34 cellular contexts compared by ENCODE assay signal in genomic region chr1:191895049-191895448, GRCh38.
"Had no signal": no experiment of that assay in that cellular context is flagged by ENCODE, and none has a peak within 500 bp of the region (broad histone marks: within the 10 kb centered on the region; RNA-seq: fewer than 3 reads in every experiment).

No MANE protein-coding gene starts in this region.

- FAIRE-seq: colon had no signal

- H3K27me3 Mint-ChIP-seq: activated B cell treated with CpG ODN at 0.5 μM for 24 hours; activated CD8-positive, alpha-beta T cell treated with anti-CD3 and anti-CD28 coated beads for 36 hours; activated naive CD4-positive, alpha-beta T cell treated with anti-CD3 and anti-CD28 coated beads, Interleukin-2, amount 50 U/mL, for 24 hours; activated naive CD8-positive, alpha-beta T cell treated with anti-CD3 and anti-CD28 coated beads for 36 hours; activated naive CD8-positive, alpha-beta T cell treated with anti-CD3 and anti-CD28 coated beads, Interleukin-2, amount 50 U/mL, for 24 hours; activated T-helper 17 cell treated with anti-CD3 and anti-CD28 coated beads, Interleukin-2, amount 50 U/mL, for 72 hours; effector memory CD8-positive, alpha-beta T cell; T-helper 17 cell had no signal

- H3K9me3 Mint-ChIP-seq: activated B cell treated with CpG ODN at 0.5 μM for 24 hours; activated CD8-positive, alpha-beta T cell treated with anti-CD3 and anti-CD28 coated beads for 36 hours; activated naive CD4-positive, alpha-beta T cell treated with anti-CD3 and anti-CD28 coated beads for 36 hours; activated naive CD8-positive, alpha-beta T cell treated with anti-CD3 and anti-CD28 coated beads for 36 hours; activated naive CD8-positive, alpha-beta T cell treated with anti-CD3 and anti-CD28 coated beads, Interleukin-2, amount 50 U/mL, for 24 hours; activated T-helper 17 cell treated with anti-CD3 and anti-CD28 coated beads, Interleukin-2, amount 50 U/mL, for 72 hours; T-helper 2 cell treated with Interferon-gamma antibody and Interleukin-4, amounts not matched to agents 5 μg/mL and 100 μg/mL, for 36 hours had no signal

- ATAC-seq: activated CD4-positive, CD25-positive, alpha-beta regulatory T cell treated with anti-CD3 and anti-CD28 coated beads, Interleukin-2, amount 50 U/mL, for 24 hours; activated CD8-positive, alpha-beta T cell treated with anti-CD3 and anti-CD28 coated beads for 36 hours; activated naive CD8-positive, alpha-beta T cell treated with anti-CD3 and anti-CD28 coated beads, Interleukin-2, amount 50 U/mL, for 24 hours; activated T-cell treated with anti-CD3 and anti-CD28 coated beads, Interleukin-2, amount 50 U/mL, for 4 hours; activated T-helper 17 cell treated with anti-CD3 and anti-CD28 coated beads, Interleukin-2, amount 50 U/mL, for 72 hours; effector memory CD8-positive, alpha-beta T cell; foreskin keratinocyte; gastrocnemius medialis; heart left ventricle; T-helper 17 cell had no signal

- H3K36me3 Mint-ChIP-seq: activated naive CD4-positive, alpha-beta T cell treated with anti-CD3 and anti-CD28 coated beads, Interleukin-2, amount 50 U/mL, for 24 hours; activated naive CD8-positive, alpha-beta T cell treated with anti-CD3 and anti-CD28 coated beads for 36 hours; brain had no signal

- DNase-seq: activated B cell treated with CpG ODN at 0.5 μM for 24 hours; activated CD4-positive, alpha-beta T cell treated with anti-CD3 and anti-CD28 coated beads for 48 hours; activated CD4-positive, alpha-beta T cell treated with anti-CD3 and anti-CD28 coated beads, Interleukin-2, amount 50 U/mL, for 1 hour; activated CD4-positive, alpha-beta T cell treated with anti-CD3 and anti-CD28 coated beads, Interleukin-2, amount 50 U/mL, for 48 hours; activated CD8-positive, alpha-beta memory T cell treated with anti-CD3 and anti-CD28 coated beads for 24 hours; activated CD8-positive, alpha-beta T cell treated with anti-CD3 and anti-CD28 coated beads for 36 hours; activated effector memory CD4-positive, alpha-beta T cell treated with Interleukin-2 at 50 U/mL for 16 hours; activated naive CD4-positive, alpha-beta T cell treated with anti-CD3 and anti-CD28 coated beads for 36 hours; activated naive CD8-positive, alpha-beta T cell treated with anti-CD3 and anti-CD28 coated beads for 36 hours; activated naive CD8-positive, alpha-beta T cell treated with anti-CD3 and anti-CD28 coated beads, Interleukin-2, amount 50 U/mL, for 24 hours; activated T-cell treated with anti-CD3 and anti-CD28 coated beads, Interleukin-2, amount 50 U/mL, for 4 hours; adrenal gland; caudate nucleus; cortex of kidney; dermis blood vessel endothelial cell; effector CD4-positive, alpha-beta T cell; effector memory CD8-positive, alpha-beta T cell; erythroblast; foreskin keratinocyte; gastrocnemius medialis; glutamatergic neuron; heart left ventricle; T-helper 17 cell; T1000; WERI-Rb-1 had no signal

- H3K9me3 ChIP-seq: adrenal gland, ascending aorta, esophagus muscularis mucosa, gastrocnemius medialis had no signal

- H3K27ac ChIP-seq: adrenal gland, ascending aorta, breast epithelium, esophagus muscularis mucosa, foreskin keratinocyte, gastrocnemius medialis, heart left ventricle, WERI-Rb-1 had no signal

- H3K4me3 Mint-ChIP-seq: activated B cell treated with CpG ODN at 0.5 μM for 24 hours; activated CD8-positive, alpha-beta T cell treated with anti-CD3 and anti-CD28 coated beads for 36 hours; activated naive CD4-positive, alpha-beta T cell treated with anti-CD3 and anti-CD28 coated beads for 36 hours; activated naive CD4-positive, alpha-beta T cell treated with anti-CD3 and anti-CD28 coated beads, Interleukin-2, amount 50 U/mL, for 24 hours; activated naive CD8-positive, alpha-beta T cell treated with anti-CD3 and anti-CD28 coated beads for 36 hours; activated naive CD8-positive, alpha-beta T cell treated with anti-CD3 and anti-CD28 coated beads, Interleukin-2, amount 50 U/mL, for 24 hours; activated T-cell treated with anti-CD3 and anti-CD28 coated beads, Interleukin-2, amount 50 U/mL, for 4 hours; activated T-helper 17 cell treated with anti-CD3 and anti-CD28 coated beads, Interleukin-2, amount 50 U/mL, for 72 hours; brain; effector memory CD8-positive, alpha-beta T cell; T-helper 17 cell; T-helper 2 cell treated with Interferon-gamma antibody and Interleukin-4, amounts not matched to agents 5 μg/mL and 100 μg/mL, for 36 hours had no signal

- H3K27ac Mint-ChIP-seq: activated B cell treated with CpG ODN at 0.5 μM for 24 hours; activated CD8-positive, alpha-beta T cell treated with anti-CD3 and anti-CD28 coated beads for 36 hours; activated naive CD4-positive, alpha-beta T cell treated with anti-CD3 and anti-CD28 coated beads for 36 hours; activated naive CD4-positive, alpha-beta T cell treated with anti-CD3 and anti-CD28 coated beads, Interleukin-2, amount 50 U/mL, for 24 hours; activated naive CD8-positive, alpha-beta T cell treated with anti-CD3 and anti-CD28 coated beads for 36 hours; activated naive CD8-positive, alpha-beta T cell treated with anti-CD3 and anti-CD28 coated beads, Interleukin-2, amount 50 U/mL, for 24 hours; activated T-helper 17 cell treated with anti-CD3 and anti-CD28 coated beads, Interleukin-2, amount 50 U/mL, for 72 hours; brain; effector memory CD8-positive, alpha-beta T cell; T-helper 17 cell; T-helper 2 cell treated with Interferon-gamma antibody and Interleukin-4, amounts not matched to agents 5 μg/mL and 100 μg/mL, for 36 hours had no signal

- H3K4me1 ChIP-seq: adrenal gland, ascending aorta, breast epithelium, esophagus muscularis mucosa, foreskin keratinocyte, gastrocnemius medialis, heart left ventricle had no signal

- H3K27me3 ChIP-seq: adrenal gland, ascending aorta, breast epithelium, esophagus muscularis mucosa, foreskin keratinocyte, gastrocnemius medialis, heart left ventricle had no signal

- H3K4me3 ChIP-seq: adrenal gland, ascending aorta, breast epithelium, esophagus muscularis mucosa, gastrocnemius medialis, heart left ventricle had no signal

- H3K4me1 Mint-ChIP-seq: activated B cell treated with CpG ODN at 0.5 μM for 24 hours; activated naive CD4-positive, alpha-beta T cell treated with anti-CD3 and anti-CD28 coated beads, Interleukin-2, amount 50 U/mL, for 24 hours; activated naive CD8-positive, alpha-beta T cell treated with anti-CD3 and anti-CD28 coated beads for 36 hours; activated naive CD8-positive, alpha-beta T cell treated with anti-CD3 and anti-CD28 coated beads, Interleukin-2, amount 50 U/mL, for 24 hours; activated T-helper 17 cell treated with anti-CD3 and anti-CD28 coated beads, Interleukin-2, amount 50 U/mL, for 72 hours; brain; T-helper 17 cell had no signal

- H3K36me3 ChIP-seq: adrenal gland, ascending aorta, breast epithelium, esophagus muscularis mucosa, gastrocnemius medialis, heart left ventricle, WERI-Rb-1 had no signal
